Comparison of ENCODE assay signal across 1 cellular context in genomic region chr1:30892671-30893073, GRCh38.
TF ChIP-seq lines count a peak whose summit lies in the region.

No MANE protein-coding gene starts in this region.

TF ChIP-seq in HepG2, 621 proteins besides CTCF, POLR2A, EP300 and RAD21 (continued from another document and continues in another):
- TF ChIP-seq TRAFD1 (CRISPR knock-in tag; IDR thresholded peaks at IDR 0.05; ENCODE audit: borderline replicate concordance) (no peak), ZNF232 (CRISPR knock-in tag; IDR thresholded peaks at IDR 0.05; ENCODE audit: borderline replicate concordance) (no peak), RBAK (CRISPR knock-in tag; IDR thresholded peaks at IDR 0.05) (no peak), GMEB1 (CRISPR knock-in tag; IDR thresholded peaks at IDR 0.05; ENCODE audit: borderline replicate concordance) (no peak), PPARG (CRISPR knock-in tag; conservative IDR thresholded peaks at IDR 0.05) (no peak), ZNF691 (CRISPR knock-in tag; IDR thresholded peaks at IDR 0.05; ENCODE audit: borderline replicate concordance, low read depth) (no peak), DDIT3 (CRISPR knock-in tag; IDR thresholded peaks at IDR 0.05) (no peak), ZNF441 (CRISPR knock-in tag; IDR thresholded peaks at IDR 0.05; ENCODE audit: borderline replicate concordance) (no peak), ZNF530 (CRISPR knock-in tag; IDR thresholded peaks at IDR 0.05; ENCODE audit: low read depth) (no peak), AHDC1 (CRISPR knock-in tag; IDR thresholded peaks at IDR 0.05; ENCODE audit: borderline replicate concordance) (no peak), JARID2 (CRISPR knock-in tag; IDR thresholded peaks at IDR 0.05; ENCODE audit: insufficient replicate concordance) (no peak), HHEX (CRISPR knock-in tag; IDR thresholded peaks at IDR 0.05) (no peak), ZNF7 (CRISPR knock-in tag; IDR thresholded peaks at IDR 0.05) (no peak), PHF21A (CRISPR knock-in tag; IDR thresholded peaks at IDR 0.05) (peak; percentile 63; the same call in 1 of the 2 replicates), WIZ (CRISPR knock-in tag; IDR thresholded peaks at IDR 0.05) (no peak), ASH2L (IDR thresholded peaks at IDR 0.05; ENCODE audit: insufficient read length, low read depth, low read length) (no peak), TCF12 (IDR thresholded peaks at IDR 0.05) (no peak), TCF12 (CRISPR knock-in tag; IDR thresholded peaks at IDR 0.05) (no peak), ZNF264 (CRISPR knock-in tag; IDR thresholded peaks at IDR 0.05) (no peak), ZNF512B (CRISPR knock-in tag; IDR thresholded peaks at IDR 0.05; ENCODE audit: borderline replicate concordance) (no peak), SAFB2 (CRISPR knock-in tag; IDR thresholded peaks at IDR 0.05; ENCODE audit: borderline replicate concordance, low read depth) (no peak), TBX3 (IDR thresholded peaks at IDR 0.05; ENCODE audit: borderline replicate concordance) (peak; percentile 40; the same call in 1 of the 2 replicates), CCDC6 (CRISPR knock-in tag; IDR thresholded peaks at IDR 0.05) (no peak), GABPB1 (CRISPR knock-in tag; IDR thresholded peaks at IDR 0.05) (no peak), ZNF616 (CRISPR knock-in tag; IDR thresholded peaks at IDR 0.05; ENCODE audit: low read depth) (no peak), ZNF281 (CRISPR knock-in tag; IDR thresholded peaks at IDR 0.05; ENCODE audit: borderline replicate concordance) (peak; percentile 46; the same call in 1 of the 2 replicates), ZSCAN22 (CRISPR knock-in tag; IDR thresholded peaks at IDR 0.05) (no peak), ZNF503 (CRISPR knock-in tag; IDR thresholded peaks at IDR 0.05) (no peak), ZNF614 (CRISPR knock-in tag; IDR thresholded peaks at IDR 0.05; ENCODE audit: borderline replicate concordance) (no peak), ZNF598 (CRISPR knock-in tag; IDR thresholded peaks at IDR 0.05; ENCODE audit: borderline replicate concordance) (no peak), SP4 (CRISPR knock-in tag; IDR thresholded peaks at IDR 0.05) (no peak), DRAP1 (CRISPR knock-in tag; IDR thresholded peaks at IDR 0.05) (no peak), ZNF580 (CRISPR knock-in tag; IDR thresholded peaks at IDR 0.05; ENCODE audit: borderline replicate concordance, low read depth) (no peak), BHLHE40 (IDR thresholded peaks at IDR 0.05; ENCODE audit: low read length) (no peak), ZNF484 (CRISPR knock-in tag; IDR thresholded peaks at IDR 0.05; ENCODE audit: borderline replicate concordance, low read depth) (no peak), ZNF557 (CRISPR knock-in tag; IDR thresholded peaks at IDR 0.05) (no peak), ATM (IDR thresholded peaks at IDR 0.05; ENCODE audit: borderline replicate concordance) (no peak), ZGPAT (CRISPR knock-in tag; IDR thresholded peaks at IDR 0.05) (no peak; the same call in 1 of the 2 replicates), ZBTB14 (CRISPR knock-in tag; IDR thresholded peaks at IDR 0.05) (no peak)
